ENCODE assay signal across 23 cellular contexts in the genomic region with DNA sequence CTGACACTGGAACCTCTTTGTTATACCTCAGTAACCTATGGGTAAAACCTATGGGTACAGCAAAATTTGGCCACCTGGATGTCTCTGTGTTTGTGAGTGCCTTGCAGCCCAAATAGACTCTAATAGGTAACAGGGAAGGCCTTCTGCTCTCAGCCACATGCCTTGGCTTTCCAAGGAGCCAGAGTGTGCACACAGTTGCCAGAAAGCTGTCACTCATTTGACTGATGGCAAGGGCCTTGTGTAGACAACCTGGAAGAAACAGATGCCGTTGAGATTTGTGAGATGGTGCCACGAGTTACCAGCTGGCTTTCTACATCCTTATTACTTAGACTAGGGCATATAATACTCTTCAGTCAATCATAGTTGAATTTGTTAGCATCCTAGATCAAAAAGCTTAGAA.
DNase-seq lines count a peak whose midpoint lies in the region; ATAC-seq and TF ChIP-seq lines count a peak whose summit lies in the region.
"Had no signal": no experiment of that assay in that cellular context is flagged by ENCODE, and none has a peak within 500 bp of the region (broad histone marks: within the 10 kb centered on the region; RNA-seq: fewer than 3 reads in every experiment).

No MANE protein-coding gene starts in this region.

- intact Hi-C loops in sigmoid colon (cut with DNase I): no loop called here
- intact Hi-C loops in activated CD4-positive, alpha-beta T cell treated with anti-CD3 and anti-CD28 coated beads for 36 hours (cut with DNase I, micrococcal nuclease): no loop called here

- no peak for TF ChIP-seq EP300 in sigmoid colon (IDR thresholded peaks at IDR 0.05)

- DNase-seq in G401 (ENCODE audit: low spot score): peak; percentile 94
- DNase-seq in NCI-H2171 (lab: John Stamatoyannopoulos, UW): peak; percentile 94
- DNase-seq in cerebellar nuclear complex (lab: John Stamatoyannopoulos, UW): peak; percentile 11 to 65
- DNase-seq in sigmoid colon: peak; percentile 28
- no peak for DNase-seq in activated CD4-positive, alpha-beta T cell treated with anti-CD3 and anti-CD28 coated beads for 36 hours
- no peak for DNase-seq in NCI-H2029 treated with DMSO at 0.1 percent for 48 hours (lab: John Stamatoyannopoulos, UW)
- DNase-seq: ACHN; CD4-positive, alpha-beta T cell; COR-L47; DND-41; GM23248; H9; KG1; NCI-H1092; NCI-H1436 treated with DMSO at 0.1 percent for 48 hours; NCI-H2081; NCI-H2227 treated with DMSO at 0.1 percent for 48 hours; NCI-H526; SIG-M5; SK-N-SH had no signal

- H3K4me1 Mint-ChIP-seq in activated CD4-positive, alpha-beta T cell treated with anti-CD3 and anti-CD28 coated beads for 36 hours: no peaks in the 10 kb centered on the region

- TF ChIP-seq CTCF in sigmoid colon (IDR thresholded peaks at IDR 0.05): no peak

- no peaks in the 10 kb centered on the region for H3K27me3 ChIP-seq in sigmoid colon
- H3K27me3 ChIP-seq: BLaER1 had no signal

- TF ChIP-seq POLR2A in sigmoid colon (IDR thresholded peaks at IDR 0.05): no peak

- in situ Hi-C loops in G401 (cut with HindIII; ENCODE audit: low sequenced_read_pairs): no loop called here

- no peaks in the 10 kb centered on the region for H3K36me3 ChIP-seq in sigmoid colon
- H3K36me3 ChIP-seq: BLaER1 had no signal

- H3K4me3 ChIP-seq in sigmoid colon: no peak overlapping the region
- H3K4me3 ChIP-seq: BLaER1, GM23248 had no signal

- ATAC-seq in activated CD4-positive, alpha-beta T cell treated with anti-CD3 and anti-CD28 coated beads for 36 hours: no peak
- ATAC-seq in HG02623 (IDR thresholded peaks at IDR 0.05; ENCODE audit: unreplicated experiment): no peak

- CTCF ChIA-PET in activated CD4-positive, alpha-beta T cell treated with anti-CD3 and anti-CD28 coated beads for 36 hours (lab: Charles Lee): interaction anchor here (0.6 kb wide), 1 partner anchor 106 kb away, joined by 3 read pairs; no protein-coding TSS in a partner anchor

- POLR2A ChIA-PET in activated CD4-positive, alpha-beta T cell treated with anti-CD3 and anti-CD28 coated beads for 36 hours (lab: Charles Lee): no interaction called here

- H3K27me3 Mint-ChIP-seq in activated CD4-positive, alpha-beta T cell treated with anti-CD3 and anti-CD28 coated beads for 36 hours: peaks cover 19% of the 10 kb centered on the region

- no peak overlapping the region for H3K27ac Mint-ChIP-seq in activated CD4-positive, alpha-beta T cell treated with anti-CD3 and anti-CD28 coated beads for 36 hours
- H3K27ac Mint-ChIP-seq: CD4-positive, alpha-beta T cell; H9 had no signal

- 11 to 63% methylated on average over 2 of the region's 2 CpGs for WGBS in sigmoid colon, 2 donors

- no peaks in the 10 kb centered on the region for H3K36me3 Mint-ChIP-seq in activated CD4-positive, alpha-beta T cell treated with anti-CD3 and anti-CD28 coated beads for 36 hours (ENCODE audit: low read depth)

- H3K27ac ChIP-seq in sigmoid colon: no peak overlapping the region
- H3K27ac ChIP-seq: BLaER1, GM23248, RWPE1 had no signal

- no peaks in the 10 kb centered on the region for H3K4me1 ChIP-seq in sigmoid colon
- H3K4me1 ChIP-seq: BLaER1 had no signal

- no peaks in the 10 kb centered on the region for H3K9me3 ChIP-seq in sigmoid colon
- H3K9me3 ChIP-seq: SK-N-SH had no signal

- peaks cover 3% of the 10 kb centered on the region for H3K9me3 Mint-ChIP-seq in activated CD4-positive, alpha-beta T cell treated with anti-CD3 and anti-CD28 coated beads for 36 hours (ENCODE audit: low read depth)

- H3K4me3 Mint-ChIP-seq in activated CD4-positive, alpha-beta T cell treated with anti-CD3 and anti-CD28 coated beads for 36 hours: no peak overlapping the region
- H3K4me3 Mint-ChIP-seq: CD4-positive, alpha-beta T cell; H9 had no signal

Comparison
In these comparisons a context has a peak if more than half of its experiments do, and no peak if none do; other contexts are left out.
1. DNase-seq: peak in G401 (single experiment), NCI-H2171 (single experiment), cerebellar nuclear complex (2 of 2) and sigmoid colon (single experiment); none in activated CD4-positive, alpha-beta T cell treated with anti-CD3 and anti-CD28 coated beads for 36 hours (single experiment) and NCI-H2029 treated with DMSO at 0.1 percent for 48 hours (single experiment).